19 cellular contexts compared by ENCODE assay signal in the genomic region with DNA sequence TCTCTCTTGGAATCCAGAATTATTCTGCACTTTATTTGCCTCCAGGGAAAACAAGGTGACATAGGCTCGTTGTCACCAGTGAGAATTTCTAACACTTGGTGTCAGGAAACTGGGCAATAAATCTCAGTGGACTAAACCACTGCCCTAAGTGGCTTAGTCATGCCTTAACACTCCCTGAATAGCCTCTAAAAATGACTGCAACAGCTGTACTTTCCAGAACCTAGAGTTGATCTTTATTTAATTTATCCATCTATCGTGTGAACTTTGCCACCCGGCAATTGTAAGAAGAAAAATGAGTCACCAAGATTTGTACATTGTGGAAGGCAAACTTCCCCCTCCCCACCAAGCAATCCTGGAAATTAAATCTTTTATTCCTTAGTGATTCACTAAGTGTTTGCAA. TPM values are rescaled to one million over a fixed set of nuclear protein-coding genes. Genes with fewer than 3 reads are reported as not detected.
DNase-seq lines count a peak whose midpoint lies in the region; ATAC-seq, FAIRE-seq and TF ChIP-seq lines count a peak whose summit lies in the region.
"Had no signal": no experiment of that assay in that cellular context is flagged by ENCODE, and none has a peak within 500 bp of the region (broad histone marks: within the 10 kb centered on the region; RNA-seq: fewer than 3 reads in every experiment).

No MANE protein-coding gene starts in this region.

- intact Hi-C loops in HCT116 (cut with micrococcal nuclease): no loop called here

- no peaks in the 10 kb centered on the region for H3K9me3 ChIP-seq in HCT116 (ENCODE audit: control insufficient read depth in 1 of 2, insufficient read depth in 1 of 2, low read depth in 1 of 2, low read length in 2 of 2)

- no TSS peak for BruUV-seq in HCT116 (replicated peaks; lab: Mats Ljungman, UMichigan)

- TF ChIP-seq CTCF in HCT116 (IDR thresholded peaks at IDR 0.05 in 2 of 3, conservative IDR thresholded peaks at IDR 0.05 in 1 of 3; ENCODE audit: borderline replicate concordance in 1 of 3, insufficient read depth in 1 of 3, low read depth in 2 of 3, low read length in 2 of 3): no peak

- H3K27me3 ChIP-seq in HCT116 (ENCODE audit: insufficient read depth, low read length): no peaks in the 10 kb centered on the region

- no peak overlapping the region for H3K27ac ChIP-seq in HCT116 (ENCODE audit: low read depth, low read length)
- H3K27ac ChIP-seq: SK-N-MC had no signal

- no peak overlapping the region for H2AFZ ChIP-seq in HCT116 (ENCODE audit: low read depth, low read length, poor library complexity, severe bottlenecking)

- H3K9ac ChIP-seq in HCT116 (ENCODE audit: low read length): no peak overlapping the region

- ATAC-seq in HCT116: peak; percentile 54; the same call in 1 of the 2 replicates
- ATAC-seq: PC-3 had no signal

- POLR2A ChIA-PET in HCT116 (lab: Charles Lee): no interaction called here

- RAD21 ChIA-PET in HCT116 (lab: Charles Lee; ENCODE audit: low non-redundant PET in 1 of 2, low total read pairs in 2 of 2, uncharacterized antibody in 2 of 2, unreplicated experiment in 2 of 2): no interaction called here

- TF ChIP-seq RAD21 in HCT116 (IDR thresholded peaks at IDR 0.05; ENCODE audit: low read depth): no peak

- no peaks in the 10 kb centered on the region for H3K79me2 ChIP-seq in HCT116 (ENCODE audit: insufficient read depth, low read length)

- no peak for DNase-seq in HCT116 (ENCODE audit: low read depth, low spot score)
- DNase-seq in NCI-H82 treated with DMSO at 0.1 percent for 48 hours (lab: John Stamatoyannopoulos, UW; ENCODE audit: unreplicated experiment): peak; percentile 56
- DNase-seq in glomerular visceral epithelial cell (ENCODE audit: extremely low spot score): peak; percentile 1
- peak; percentile 39 for DNase-seq in urothelium cell line (ENCODE audit: low spot score)
- DNase-seq in CD1c-positive myeloid dendritic cell (ENCODE audit: extremely low spot score): no peak
- DNase-seq in NK-92 treated with Interleukin-12 subunit alpha and Interleukin-12 subunit beta, amount 100 ng/mL, for 24 hours (lab: John Stamatoyannopoulos, UW): no peak
- no peak for DNase-seq in inferior parietal cortex (ENCODE audit: extremely low spot score)
- DNase-seq: CD4-positive, CD25-positive, alpha-beta regulatory T cell; DMS79 treated with DMSO at 0.1 percent for 48 hours; GOT3; HFFc6; IMR-90; Karpas-422; NCI-H1105 treated with DMSO at 0.1 percent for 48 hours; NCI-H187; NCI-H446; PC-3 had no signal

- no peaks in the 10 kb centered on the region for H3K4me1 ChIP-seq in HCT116 (ENCODE audit: control insufficient read depth in 1 of 2, insufficient read depth in 2 of 2, low read length in 2 of 2)

- no peak overlapping the region for H3K4me3 ChIP-seq in HCT116 (replicated peaks in 1 of 2; ENCODE audit: low read depth in 1 of 2, low read length in 2 of 2)
- H3K4me3 ChIP-seq: SK-N-MC had no signal

- H3K9me2 ChIP-seq in HCT116 (ENCODE audit: insufficient read depth): no peaks in the 10 kb centered on the region

- FAIRE-seq in urothelium cell line (lab: Jason Lieb, UNC): peak; percentile 44

- CTCF ChIA-PET in HCT116 (lab: Charles Lee): no interaction called here

- TF ChIP-seq POLR2A in HCT116 (IDR thresholded peaks at IDR 0.05; ENCODE audit: borderline replicate concordance, extremely low read depth, insufficient read depth, insufficient read length): no peak

- H4K20me1 ChIP-seq in HCT116 (ENCODE audit: insufficient read depth): no peaks in the 10 kb centered on the region

- H3K36me3 ChIP-seq in HCT116 (ENCODE audit: control insufficient read depth in 1 of 2, insufficient read depth in 2 of 2, low read length in 2 of 2): no peaks in the 10 kb centered on the region

- H3K4me2 ChIP-seq in HCT116 (ENCODE audit: low read length): no peak overlapping the region

TF ChIP-seq in HCT116, 20 proteins besides CTCF, POLR2A, EP300 and RAD21:
- TF ChIP-seq TCF7L2 (IDR thresholded peaks at IDR 0.05; ENCODE audit: borderline replicate concordance, extremely low read depth, insufficient read depth, insufficient read length) (no peak), ZFX (IDR thresholded peaks at IDR 0.05) (no peak), EZH2phosphoT487 (IDR thresholded peaks at IDR 0.05; ENCODE audit: borderline replicate concordance) (no peak), ZNF274 (IDR thresholded peaks at IDR 0.05; ENCODE audit: low read depth, low read length) (no peak), ELF1 (IDR thresholded peaks at IDR 0.05; ENCODE audit: borderline replicate concordance, low read depth) (no peak), POLR2AphosphoS5 (IDR thresholded peaks at IDR 0.05; ENCODE audit: low read depth, low read length) (no peak), SP1 (IDR thresholded peaks at IDR 0.05; ENCODE audit: low read depth) (no peak), EZH2 (IDR thresholded peaks at IDR 0.05) (no peak), FOSL1 (IDR thresholded peaks at IDR 0.05; ENCODE audit: low read depth) (no peak), SIN3A (IDR thresholded peaks at IDR 0.05; ENCODE audit: low read depth) (no peak), YY1 (IDR thresholded peaks at IDR 0.05; ENCODE audit: extremely low read depth, insufficient replicate concordance, low read depth, low read length) (no peak), SRF (IDR thresholded peaks at IDR 0.05; ENCODE audit: low read depth) (no peak)
- TF ChIP-seq, protein P1, sequence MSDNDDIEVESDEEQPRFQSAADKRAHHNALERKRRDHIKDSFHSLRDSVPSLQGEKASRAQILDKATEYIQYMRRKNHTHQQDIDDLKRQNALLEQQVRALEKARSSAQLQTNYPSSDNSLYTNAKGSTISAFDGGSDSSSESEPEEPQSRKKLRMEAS (IDR thresholded peaks at IDR 0.05): no peak
- TF ChIP-seq, protein P2, sequence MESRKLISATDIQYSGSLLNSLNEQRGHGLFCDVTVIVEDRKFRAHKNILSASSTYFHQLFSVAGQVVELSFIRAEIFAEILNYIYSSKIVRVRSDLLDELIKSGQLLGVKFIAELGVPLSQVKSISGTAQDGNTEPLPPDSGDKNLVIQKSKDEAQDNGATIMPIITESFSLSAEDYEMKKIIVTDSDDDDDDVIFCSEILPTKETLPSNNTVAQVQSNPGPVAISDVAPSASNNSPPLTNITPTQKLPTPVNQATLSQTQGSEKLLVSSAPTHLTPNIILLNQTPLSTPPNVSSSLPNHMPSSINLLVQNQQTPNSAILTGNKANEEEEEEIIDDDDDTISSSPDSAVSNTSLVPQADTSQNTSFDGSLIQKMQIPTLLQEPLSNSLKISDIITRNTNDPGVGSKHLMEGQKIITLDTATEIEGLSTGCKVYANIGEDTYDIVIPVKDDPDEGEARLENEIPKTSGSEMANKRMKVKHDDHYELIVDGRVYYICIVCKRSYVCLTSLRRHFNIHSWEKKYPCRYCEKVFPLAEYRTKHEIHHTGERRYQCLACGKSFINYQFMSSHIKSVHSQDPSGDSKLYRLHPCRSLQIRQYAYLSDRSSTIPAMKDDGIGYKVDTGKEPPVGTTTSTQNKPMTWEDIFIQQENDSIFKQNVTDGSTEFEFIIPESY (IDR thresholded peaks at IDR 0.05; ENCODE audit: extremely low read depth, insufficient replicate concordance, low read length): no peak
- TF ChIP-seq, protein P3, sequence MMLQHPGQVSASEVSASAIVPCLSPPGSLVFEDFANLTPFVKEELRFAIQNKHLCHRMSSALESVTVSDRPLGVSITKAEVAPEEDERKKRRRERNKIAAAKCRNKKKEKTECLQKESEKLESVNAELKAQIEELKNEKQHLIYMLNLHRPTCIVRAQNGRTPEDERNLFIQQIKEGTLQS (IDR thresholded peaks at IDR 0.05): no peak
- TF ChIP-seq, protein P4, sequence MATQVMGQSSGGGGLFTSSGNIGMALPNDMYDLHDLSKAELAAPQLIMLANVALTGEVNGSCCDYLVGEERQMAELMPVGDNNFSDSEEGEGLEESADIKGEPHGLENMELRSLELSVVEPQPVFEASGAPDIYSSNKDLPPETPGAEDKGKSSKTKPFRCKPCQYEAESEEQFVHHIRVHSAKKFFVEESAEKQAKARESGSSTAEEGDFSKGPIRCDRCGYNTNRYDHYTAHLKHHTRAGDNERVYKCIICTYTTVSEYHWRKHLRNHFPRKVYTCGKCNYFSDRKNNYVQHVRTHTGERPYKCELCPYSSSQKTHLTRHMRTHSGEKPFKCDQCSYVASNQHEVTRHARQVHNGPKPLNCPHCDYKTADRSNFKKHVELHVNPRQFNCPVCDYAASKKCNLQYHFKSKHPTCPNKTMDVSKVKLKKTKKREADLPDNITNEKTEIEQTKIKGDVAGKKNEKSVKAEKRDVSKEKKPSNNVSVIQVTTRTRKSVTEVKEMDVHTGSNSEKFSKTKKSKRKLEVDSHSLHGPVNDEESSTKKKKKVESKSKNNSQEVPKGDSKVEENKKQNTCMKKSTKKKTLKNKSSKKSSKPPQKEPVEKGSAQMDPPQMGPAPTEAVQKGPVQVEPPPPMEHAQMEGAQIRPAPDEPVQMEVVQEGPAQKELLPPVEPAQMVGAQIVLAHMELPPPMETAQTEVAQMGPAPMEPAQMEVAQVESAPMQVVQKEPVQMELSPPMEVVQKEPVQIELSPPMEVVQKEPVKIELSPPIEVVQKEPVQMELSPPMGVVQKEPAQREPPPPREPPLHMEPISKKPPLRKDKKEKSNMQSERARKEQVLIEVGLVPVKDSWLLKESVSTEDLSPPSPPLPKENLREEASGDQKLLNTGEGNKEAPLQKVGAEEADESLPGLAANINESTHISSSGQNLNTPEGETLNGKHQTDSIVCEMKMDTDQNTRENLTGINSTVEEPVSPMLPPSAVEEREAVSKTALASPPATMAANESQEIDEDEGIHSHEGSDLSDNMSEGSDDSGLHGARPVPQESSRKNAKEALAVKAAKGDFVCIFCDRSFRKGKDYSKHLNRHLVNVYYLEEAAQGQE (IDR thresholded peaks at IDR 0.05; ENCODE audit: low read depth): no peak

RNA-seq across cellular contexts. Expression of a gene that starts 47.1 kb away (rescaled TPM):
- 0.17 TPM for total RNA-seq in HCT116 (2021; ENCODE audit: unreplicated experiment)
- polyA plus RNA-seq in HCT116 (2012): 0.03 and 0.07 TPM in 2 replicates
- total RNA-seq: CD4-positive, CD25-positive, alpha-beta regulatory T cell; G401; HFFc6; IMR-90; PC-3 had no signal
- polyA plus RNA-seq: CD4-positive, CD25-positive, alpha-beta regulatory T cell; IMR-90 had no signal

Comparison
In these comparisons a context has a peak if more than half of its experiments do, and no peak if none do; other contexts are left out.
1. DNase-seq: peak in NCI-H82 treated with DMSO at 0.1 percent for 48 hours (single experiment), glomerular visceral epithelial cell (single experiment) and urothelium cell line (single experiment); none in HCT116 (single experiment), CD1c-positive myeloid dendritic cell (single experiment), NK-92 treated with Interleukin-12 subunit alpha and Interleukin-12 subunit beta, amount 100 ng/mL, for 24 hours (single experiment) and inferior parietal cortex (single experiment).